17 cellular contexts compared by ENCODE assay signal in the genomic region with DNA sequence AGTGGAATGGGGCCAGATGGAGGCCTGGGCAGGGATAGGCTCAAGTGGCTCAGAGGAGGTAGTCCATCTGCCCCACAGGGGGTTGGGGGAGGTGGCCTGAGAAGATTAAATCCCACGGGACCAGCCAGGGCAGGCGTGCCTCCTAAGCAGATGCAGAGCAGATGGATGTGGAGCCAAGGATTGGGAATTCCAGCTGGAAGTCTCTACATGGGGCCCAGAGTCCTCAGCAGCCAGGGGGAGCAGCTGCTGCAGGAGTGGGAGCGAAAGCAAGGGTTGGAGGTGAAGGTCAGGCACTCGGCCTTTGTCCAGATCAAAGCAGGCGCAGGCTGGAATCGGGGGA. TPM values are rescaled to one million over a fixed set of nuclear protein-coding genes. Genes with fewer than 3 reads are reported as not detected.
DNase-seq lines count a peak whose midpoint lies in the region; ATAC-seq and TF ChIP-seq lines count a peak whose summit lies in the region.
"Had no signal": no experiment of that assay in that cellular context is flagged by ENCODE, and none has a peak within 500 bp of the region (broad histone marks: within the 10 kb centered on the region; RNA-seq: fewer than 3 reads in every experiment).

No MANE protein-coding gene starts in this region.

- H3K27ac ChIP-seq in SK-N-SH (ENCODE audit: low read depth in 2 of 2, low read length in 1 of 2), result no peak overlapping the region
- peak overlapping the region; percentile 74 for H3K27ac ChIP-seq in endodermal cell (ENCODE audit: low read depth, low read length)
- H3K27ac ChIP-seq in testis, result no peak overlapping the region
- H3K27ac ChIP-seq: colonic mucosa, esophagus muscularis mucosa, Peyer's patch had no signal

- H3K27me3 ChIP-seq in SK-N-SH (ENCODE audit: insufficient read depth) (no peaks in the 10 kb centered on the region; the same call in 1 of the 2 replicates), endodermal cell (ENCODE audit: control insufficient read depth, insufficient read depth, low read length, poor library complexity, severe bottlenecking) (peaks cover 2% of the 10 kb centered on the region), testis (no peaks in the 10 kb centered on the region)
- H3K27me3 ChIP-seq: colonic mucosa, Peyer's patch had no signal

- TF ChIP-seq POLR2A in testis (IDR thresholded peaks at IDR 0.05), result no peak

- no peak overlapping the region for H3K27ac Mint-ChIP-seq in endodermal cell
- H3K27ac Mint-ChIP-seq: nephron had no signal

- no peaks in the 10 kb centered on the region for H4K20me1 ChIP-seq in SK-N-SH (ENCODE audit: insufficient read depth)

- no peak overlapping the region for H3K9ac ChIP-seq in SK-N-SH
- H3K9ac ChIP-seq in endodermal cell (ENCODE audit: extremely low read depth, low read length, poor library complexity, severe bottlenecking), result no peak overlapping the region

- H3K9me2 ChIP-seq in SK-N-SH, result no peaks in the 10 kb centered on the region

- no peak overlapping the region for H3K4me2 ChIP-seq in SK-N-SH

- H3K36me3 Mint-ChIP-seq in endodermal cell (ENCODE audit: low read depth), result no peaks in the 10 kb centered on the region

- H3K4me1 ChIP-seq in SK-N-SH (ENCODE audit: control insufficient read depth in 1 of 2, insufficient read depth in 2 of 2, low read depth in 1 of 2, low read length in 1 of 2) (peaks cover 0 to 12% of the 10 kb centered on the region in 2 experiments; a peak in 1 of 4 replicates), endodermal cell (ENCODE audit: control insufficient read depth, insufficient read depth, low read length) (no peaks in the 10 kb centered on the region), testis (no peaks in the 10 kb centered on the region)
- H3K4me1 ChIP-seq: colonic mucosa, esophagus muscularis mucosa, Peyer's patch had no signal

- H3K4me3 ChIP-seq in SK-N-SH (ENCODE audit: low read depth in 2 of 2, low read length in 1 of 2) (no peak overlapping the region), endodermal cell (ENCODE audit: low read length) (no peak overlapping the region), testis (no peak overlapping the region)
- H3K4me3 ChIP-seq: colonic mucosa, esophagus muscularis mucosa, Peyer's patch had no signal

- no peak overlapping the region for H2AFZ ChIP-seq in SK-N-SH (ENCODE audit: low read depth)

- no peaks in the 10 kb centered on the region for H3K79me2 ChIP-seq in SK-N-SH (ENCODE audit: insufficient read depth)

- H3K4me1 Mint-ChIP-seq in endodermal cell, result peaks cover 9% of the 10 kb centered on the region
- H3K4me1 Mint-ChIP-seq: nephron had no signal

- no peaks in the 10 kb centered on the region for H3K9me3 Mint-ChIP-seq in endodermal cell
- H3K9me3 Mint-ChIP-seq: nephron had no signal

- TF ChIP-seq EP300 in SK-N-SH (IDR thresholded peaks at IDR 0.05; ENCODE audit: borderline replicate concordance in 1 of 2, low read depth in 1 of 2, low read length in 1 of 2), result no peak

- H3K4me3 Mint-ChIP-seq in endodermal cell, result no peak overlapping the region
- H3K4me3 Mint-ChIP-seq: nephron had no signal

- no peak for TF ChIP-seq CTCF in SK-N-SH (IDR thresholded peaks at IDR 0.05)
- peak; percentile 71 for TF ChIP-seq CTCF in endodermal cell (conservative IDR thresholded peaks at IDR 0.05)
- TF ChIP-seq CTCF in testis (IDR thresholded peaks at IDR 0.05), result no peak

- intact Hi-C loops in testis (cut with DNase I; ENCODE audit: low total_unique reads), result no loop called here

- no peaks in the 10 kb centered on the region for H3F3A ChIP-seq in SK-N-SH (replicated peaks; ENCODE audit: insufficient read depth)

- 13% methylated on average over 1 of the region's 6 CpGs for WGBS in SK-N-SH (ENCODE audit: low lambda C conversion rate)
- WGBS in endodermal cell (ENCODE audit: insufficient coverage in 1 of 2, insufficient read length in 1 of 2), 2 experiments, result 81 to 87% methylated on average over 3 to 6 of the region's 6 CpGs
- WGBS in testis, 2 donors, result 44 to 55% methylated on average over 6 of the region's 6 CpGs

- POLR2A ChIA-PET in SK-N-SH (lab: Yijun Ruan, JAX), result no interaction called here

- H3K36me3 ChIP-seq in SK-N-SH (replicated peaks in 1 of 2; ENCODE audit: control insufficient read depth in 1 of 2, insufficient read depth in 2 of 2, low read length in 1 of 2), result no peaks in the 10 kb centered on the region
- H3K36me3 ChIP-seq in endodermal cell (ENCODE audit: control insufficient read depth, insufficient read depth, low read length), result no peaks in the 10 kb centered on the region
- no peaks in the 10 kb centered on the region for H3K36me3 ChIP-seq in testis (ENCODE audit: low read depth, missing control alignments)
- H3K36me3 ChIP-seq: colonic mucosa, esophagus muscularis mucosa, Peyer's patch had no signal

- H3K9me3 ChIP-seq in SK-N-SH, result no peaks in the 10 kb centered on the region
- H3K9me3 ChIP-seq in endodermal cell (ENCODE audit: control insufficient read depth, low read length), result peaks cover 7% of the 10 kb centered on the region
- H3K9me3 ChIP-seq in testis, result no peaks in the 10 kb centered on the region
- H3K9me3 ChIP-seq: colonic mucosa, esophagus muscularis mucosa, Peyer's patch had no signal

- CTCF ChIA-PET in SK-N-SH (lab: Yijun Ruan, JAX), result interaction anchor here (0.9 to 1.3 kb wide), 2 partner anchors 13 to 19 kb away, joined by 3 read pairs; no protein-coding TSS in a partner anchor

- TF ChIP-seq RAD21 in SK-N-SH (IDR thresholded peaks at IDR 0.05; ENCODE audit: low read length), result peak; percentile 14; the same call in 1 of the 2 replicates

- H3K27me3 Mint-ChIP-seq in endodermal cell (ENCODE audit: insufficient read depth), result peaks cover 7% of the 10 kb centered on the region

- DNase-seq in SK-N-SH, result no peak
- DNase-seq in NCI-H524 (lab: John Stamatoyannopoulos, UW), result peak; percentile 100
- DNase-seq in endodermal cell, result peak; percentile 95
- DNase-seq in testis, result peak; percentile 25
- no peak for DNase-seq in central memory CD4-positive, alpha-beta T cell
- DNase-seq in amniotic stem cell (lab: John Stamatoyannopoulos, UW), result no peak
- DNase-seq in NCI-H1436 treated with DMSO at 0.1 percent for 48 hours (lab: John Stamatoyannopoulos, UW), result no peak
- DNase-seq: activated CD4-positive, alpha-beta T cell treated with anti-CD3 and anti-CD28 coated beads, Interleukin-2, amount 50 U/mL, for 1 hour; activated T-cell treated with anti-CD3 and anti-CD28 coated beads, Interleukin-2, amount 50 U/mL, for 48 hours; colonic mucosa; GOT3; Karpas-422; Peyer's patch; T-helper 2 cell had no signal

- no peak for ATAC-seq in SK-N-SH treated with all-trans-retinoic acid at 6 μM for 48 hours

TF ChIP-seq in SK-N-SH, 30 proteins besides CTCF, POLR2A, EP300 and RAD21:
- TF ChIP-seq RFX5 (IDR thresholded peaks at IDR 0.05; ENCODE audit: low read length) (no peak), NFIC (IDR thresholded peaks at IDR 0.05; ENCODE audit: borderline replicate concordance) (no peak)

TF ChIP-seq in SK-N-SH treated with all-trans-retinoic acid at 6 μM for 48 hours, 23 proteins besides CTCF, POLR2A, EP300 and RAD21:
- no peak for TF ChIP-seq ZFP3 (CRISPR knock-in tag; IDR thresholded peaks at IDR 0.05)
- TF ChIP-seq OSR1 (CRISPR knock-in tag; IDR thresholded peaks at IDR 0.05), result no peak
- TF ChIP-seq ESRRG (CRISPR knock-in tag; IDR thresholded peaks at IDR 0.05), result no peak
- TF ChIP-seq, protein P1, sequence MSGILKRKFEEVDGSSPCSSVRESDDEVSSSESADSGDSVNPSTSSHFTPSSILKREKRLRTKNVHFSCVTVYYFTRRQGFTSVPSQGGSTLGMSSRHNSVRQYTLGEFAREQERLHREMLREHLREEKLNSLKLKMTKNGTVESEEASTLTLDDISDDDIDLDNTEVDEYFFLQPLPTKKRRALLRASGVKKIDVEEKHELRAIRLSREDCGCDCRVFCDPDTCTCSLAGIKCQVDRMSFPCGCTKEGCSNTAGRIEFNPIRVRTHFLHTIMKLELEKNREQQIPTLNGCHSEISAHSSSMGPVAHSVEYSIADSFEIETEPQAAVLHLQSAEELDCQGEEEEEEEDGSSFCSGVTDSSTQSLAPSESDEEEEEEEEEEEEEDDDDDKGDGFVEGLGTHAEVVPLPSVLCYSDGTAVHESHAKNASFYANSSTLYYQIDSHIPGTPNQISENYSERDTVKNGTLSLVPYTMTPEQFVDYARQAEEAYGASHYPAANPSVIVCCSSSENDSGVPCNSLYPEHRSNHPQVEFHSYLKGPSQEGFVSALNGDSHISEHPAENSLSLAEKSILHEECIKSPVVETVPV (CRISPR knock-in tag; IDR thresholded peaks at IDR 0.05), result no peak

RNA-seq across cellular contexts. Expression of a gene that starts 42.4 kb away (rescaled TPM):
- polyA plus RNA-seq in SK-N-SH (2012; rRNA removed) (8.6 and 9.1 TPM in 2 replicates), testis (ENCODE audit: insufficient read depth, low read depth, low replicate concordance) (44.7 TPM)
- 11.5 and 15.9 TPM in 2 replicates for polyA plus RNA-seq in SK-N-SH (2012; cell fraction: cytosol; rRNA removed)
- polyA plus RNA-seq in SK-N-SH (2012; cell fraction: nucleus; rRNA removed), result 3.9 and 6.4 TPM in 2 replicates
- total RNA-seq in endodermal cell (10 to 100 TPM; 39.1 to 54.9 TPM), testis (10 to 100 TPM; 49.2 to 52.0 TPM)
- 51.2 TPM for polyA plus RNA-seq in endodermal cell (2013, experiment 1 of 2)
- polyA plus RNA-seq in endodermal cell (2013, experiment 2 of 2), result 54.0 TPM

Comparison
In these comparisons a context has a peak if more than half of its experiments do, and no peak if none do; other contexts are left out.
1. DNase-seq: peak in NCI-H524 (2 of 2), endodermal cell (single experiment) and testis (single experiment); none in SK-N-SH (single experiment), central memory CD4-positive, alpha-beta T cell (single experiment), amniotic stem cell (single experiment) and NCI-H1436 treated with DMSO at 0.1 percent for 48 hours (single experiment).